In genomic region chr6:20933057-20933792, GRCh38 we compare ENCODE assay signal across 16 cellular contexts.
A peak's percentile ranks its signal among the peaks of the same experiment; 100 is the strongest.
DNase-seq lines count a peak whose midpoint lies in the region; ATAC-seq and TF ChIP-seq lines count a peak whose summit lies in the region.
"Had no signal": no experiment of that assay in that cellular context is flagged by ENCODE, and none has a peak within 500 bp of the region (broad histone marks: within the 10 kb centered on the region; RNA-seq: fewer than 3 reads in every experiment).

No MANE protein-coding gene starts in this region.

- TF ChIP-seq EP300 in sigmoid colon (IDR thresholded peaks at IDR 0.05) = no peak

- POLR2A ChIA-PET in HEK293T (lab: Yijun Ruan, JAX) = no interaction called here
- POLR2A ChIA-PET in PC-9 (lab: Charles Lee; ENCODE audit: unreplicated experiment) = interaction anchor here (0.5 kb wide), 1 partner anchor 480 kb away, joined by 3 read pairs; no protein-coding TSS in a partner anchor

- H3K9me3 ChIP-seq in PC-9 (ENCODE audit: insufficient read depth, low read depth) = no peaks in the 10 kb centered on the region
- no peaks in the 10 kb centered on the region for H3K9me3 ChIP-seq in sigmoid colon
- H3K9me3 ChIP-seq: BE2C, heart right ventricle, thyroid gland had no signal

- H2AFZ ChIP-seq in PC-9 = no peak overlapping the region

- BruUV-seq in PC-9 (replicated peaks; lab: Mats Ljungman, UMichigan) = no TSS peak

- no peaks in the 10 kb centered on the region for H4K20me1 ChIP-seq in PC-9 (ENCODE audit: insufficient read depth)

- no peaks in the 10 kb centered on the region for H3K36me3 Mint-ChIP-seq in nephron (ENCODE audit: low read depth)
- H3K36me3 Mint-ChIP-seq in activated naive CD4-positive, alpha-beta T cell treated with anti-CD3 and anti-CD28 coated beads, Interleukin-2, amount 10 ng/mL, durations not matched to agents 7 days and 5 days = peaks cover 2% of the 10 kb centered on the region

- no peaks in the 10 kb centered on the region; the same call in 1 of the 2 replicates for H3K9me2 ChIP-seq in PC-9 (ENCODE audit: insufficient read depth)

- no peak overlapping the region for H3K4me3 Mint-ChIP-seq in nephron
- H3K4me3 Mint-ChIP-seq in activated naive CD4-positive, alpha-beta T cell treated with anti-CD3 and anti-CD28 coated beads, Interleukin-2, amount 10 ng/mL, durations not matched to agents 7 days and 5 days = no peak overlapping the region
- H3K4me3 Mint-ChIP-seq: stimulated activated memory B cell treated with anti-CD40 and anti-IgM and Interleukin-4, amounts not matched to agents 10 μg/mL and 1 μg/mL and 100 μg/mL, for 72 hours had no signal

- TF ChIP-seq CTCF in PC-9 (conservative IDR thresholded peaks at IDR 0.05) = no peak
- no peak for TF ChIP-seq CTCF in nephron (IDR thresholded peaks at IDR 0.05; ENCODE audit: unreplicated experiment in 3 of 3)
- no peak for TF ChIP-seq CTCF in sigmoid colon (IDR thresholded peaks at IDR 0.05)

- H3K27ac Mint-ChIP-seq in nephron = peak overlapping the region in 2 of 3 experiments; percentile 10 to 51
- H3K27ac Mint-ChIP-seq in activated naive CD4-positive, alpha-beta T cell treated with anti-CD3 and anti-CD28 coated beads, Interleukin-2, amount 10 ng/mL, durations not matched to agents 7 days and 5 days = no peak overlapping the region
- H3K27ac Mint-ChIP-seq: stimulated activated memory B cell treated with anti-CD40 and anti-IgM and Interleukin-4, amounts not matched to agents 10 μg/mL and 1 μg/mL and 100 μg/mL, for 72 hours had no signal

- whole genome bisulfite sequencing in sigmoid colon, 2 donors = 51 to 79% methylated on average over 2 of the region's 2 CpGs

- H3K9me3 Mint-ChIP-seq in nephron = no peaks in the 10 kb centered on the region
- peaks cover 2% of the 10 kb centered on the region for H3K9me3 Mint-ChIP-seq in activated naive CD4-positive, alpha-beta T cell treated with anti-CD3 and anti-CD28 coated beads, Interleukin-2, amount 10 ng/mL, durations not matched to agents 7 days and 5 days
- H3K9me3 Mint-ChIP-seq: stimulated activated memory B cell treated with anti-CD40 and anti-IgM and Interleukin-4, amounts not matched to agents 10 μg/mL and 1 μg/mL and 100 μg/mL, for 72 hours had no signal

- H3K36me3 ChIP-seq in PC-9 (ENCODE audit: low read depth) (no peaks in the 10 kb centered on the region), sigmoid colon (no peaks in the 10 kb centered on the region)
- H3K36me3 ChIP-seq: BE2C, heart right ventricle, thyroid gland had no signal

- H3K4me1 ChIP-seq in PC-9 (replicated peaks; ENCODE audit: insufficient read depth) (peaks cover 18% of the 10 kb centered on the region), sigmoid colon (no peaks in the 10 kb centered on the region)
- H3K4me1 ChIP-seq: heart right ventricle had no signal

- no peak overlapping the region for H3K27ac ChIP-seq in PC-9
- no peak overlapping the region for H3K27ac ChIP-seq in sigmoid colon
- H3K27ac ChIP-seq: heart right ventricle, thyroid gland had no signal

- H3K27me3 Mint-ChIP-seq in nephron (ENCODE audit: low read depth) = no peaks in the 10 kb centered on the region
- H3K27me3 Mint-ChIP-seq in activated naive CD4-positive, alpha-beta T cell treated with anti-CD3 and anti-CD28 coated beads, Interleukin-2, amount 10 ng/mL, durations not matched to agents 7 days and 5 days = no peaks in the 10 kb centered on the region
- H3K27me3 Mint-ChIP-seq: stimulated activated memory B cell treated with anti-CD40 and anti-IgM and Interleukin-4, amounts not matched to agents 10 μg/mL and 1 μg/mL and 100 μg/mL, for 72 hours had no signal

- peaks cover 15% of the 10 kb centered on the region for H3K4me1 Mint-ChIP-seq in nephron
- H3K4me1 Mint-ChIP-seq in activated naive CD4-positive, alpha-beta T cell treated with anti-CD3 and anti-CD28 coated beads, Interleukin-2, amount 10 ng/mL, durations not matched to agents 7 days and 5 days = no peaks in the 10 kb centered on the region
- H3K4me1 Mint-ChIP-seq: stimulated activated memory B cell treated with anti-CD40 and anti-IgM and Interleukin-4, amounts not matched to agents 10 μg/mL and 1 μg/mL and 100 μg/mL, for 72 hours had no signal

- ATAC-seq in GM21390 (IDR thresholded peaks at IDR 0.05; ENCODE audit: unreplicated experiment) = no peak
- ATAC-seq: heart right ventricle; stimulated activated memory B cell treated with anti-CD40 and anti-IgM and Interleukin-4, amounts not matched to agents 10 μg/mL and 1 μg/mL and 100 μg/mL, for 72 hours had no signal

- intact Hi-C loops in PC-9 (cut with micrococcal nuclease; ENCODE audit: unreplicated experiment) (no loop called here), sigmoid colon (cut with DNase I) (no loop called here)

- CTCF ChIA-PET in HEK293T (lab: Yijun Ruan, JAX) (no interaction called here), PC-9 (lab: Charles Lee) (no interaction called here)
- CTCF ChIA-PET in activated naive CD4-positive, alpha-beta T cell treated with anti-CD3 and anti-CD28 coated beads, Interleukin-2, amount 10 ng/mL, durations not matched to agents 7 days and 5 days (lab: Charles Lee) = no interaction called here

- no peaks in the 10 kb centered on the region for H3K79me2 ChIP-seq in PC-9 (ENCODE audit: low read depth)

- H3K27me3 ChIP-seq in PC-9 (ENCODE audit: insufficient read depth, low read depth) (no peaks in the 10 kb centered on the region), sigmoid colon (no peaks in the 10 kb centered on the region)
- H3K27me3 ChIP-seq: BE2C, heart right ventricle, thyroid gland had no signal

- no peak for TF ChIP-seq POLR2A in sigmoid colon (IDR thresholded peaks at IDR 0.05)

- DNase-seq in HEK293T (ENCODE audit: extremely low spot score) (no peak), NCI-H1436 treated with DMSO at 0.1 percent for 48 hours (lab: John Stamatoyannopoulos, UW) (peak; percentile 66), PC-9 (peak in 1 of 2 experiments; percentile 46), sigmoid colon (no peak)
- no peak for DNase-seq in activated naive CD4-positive, alpha-beta T cell treated with anti-CD3 and anti-CD28 coated beads, Interleukin-2, amount 10 ng/mL, durations not matched to agents 7 days and 5 days
- DNase-seq: activated CD4-positive, CD25-positive, alpha-beta regulatory T cell treated with anti-CD3 and anti-CD28 coated beads, Interleukin-2, amount 50 U/mL, for 72 hours; activated gamma-delta T cell treated with Interleukin-2 at 50 U/mL for 16 hours; anterior cingulate cortex; BE2C; DND-41; heart right ventricle; SIG-M5; thyroid gland had no signal

- H3K4me2 ChIP-seq in PC-9 = peak overlapping the region; percentile 23; the same call in 1 of the 2 replicates

- H3K4me3 ChIP-seq in PC-9 (no peak overlapping the region), sigmoid colon (no peak overlapping the region)
- H3K4me3 ChIP-seq: heart right ventricle, thyroid gland had no signal

- H3F3A ChIP-seq in PC-9 (ENCODE audit: insufficient read depth, low read depth) = peaks cover 12% of the 10 kb centered on the region; the same call in 1 of the 2 replicates

TF ChIP-seq in HEK293T, 16 proteins besides CTCF, POLR2A, EP300 and RAD21:
- no peak for TF ChIP-seq HDGF (IDR thresholded peaks at IDR 0.05; ENCODE audit: borderline replicate concordance)
- TF ChIP-seq NFRKB (IDR thresholded peaks at IDR 0.05) = no peak
- peak; percentile 70 for TF ChIP-seq PKNOX1 (IDR thresholded peaks at IDR 0.05)
- no peak for TF ChIP-seq BHLHE40 (IDR thresholded peaks at IDR 0.05; ENCODE audit: borderline replicate concordance)
